In the genomic region with DNA sequence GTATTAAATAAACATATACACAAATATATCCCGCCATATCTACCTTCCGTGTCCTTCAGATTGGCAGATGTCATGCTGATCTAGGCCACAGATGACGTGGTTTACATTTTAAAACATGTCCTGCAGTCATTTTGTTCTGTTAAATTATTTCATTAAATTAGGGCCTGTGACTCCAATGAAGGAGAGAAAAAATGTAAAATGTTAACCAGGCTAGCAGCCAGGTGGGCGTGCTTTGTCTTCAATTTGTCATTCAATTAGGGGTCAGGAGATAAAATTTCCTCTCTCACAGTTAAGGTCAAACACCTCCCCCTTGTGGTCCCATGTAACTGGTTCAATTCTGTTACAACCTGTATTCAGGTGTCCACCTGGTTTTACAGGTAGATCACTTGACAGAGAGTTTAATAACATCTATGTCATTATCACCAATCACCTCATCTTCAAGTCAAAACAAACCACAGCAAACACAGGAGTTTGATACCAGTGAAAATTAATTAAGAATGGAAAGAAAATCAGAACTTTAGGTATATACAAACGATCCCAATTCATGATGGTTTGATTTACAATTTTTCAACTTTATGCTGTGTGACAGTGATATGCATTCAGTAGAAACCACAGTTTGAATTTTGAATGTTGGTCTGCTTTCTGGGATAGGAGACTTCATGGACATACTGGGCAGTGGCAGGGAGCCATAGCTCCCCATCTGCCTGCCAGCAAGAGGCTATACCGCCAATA, we compare ENCODE assay signal across 1 cellular context.
TF ChIP-seq lines count a peak whose summit lies in the region.

No MANE protein-coding gene starts in this region.

TF ChIP-seq in H1, 55 proteins besides CTCF, POLR2A, EP300 and RAD21:
- no peak for TF ChIP-seq NANOG (IDR thresholded peaks at IDR 0.05; ENCODE audit: insufficient read depth, low read depth, low read length, poor library complexity, severe bottlenecking)
